ENCODE assay signal across 25 cellular contexts in the genomic region with DNA sequence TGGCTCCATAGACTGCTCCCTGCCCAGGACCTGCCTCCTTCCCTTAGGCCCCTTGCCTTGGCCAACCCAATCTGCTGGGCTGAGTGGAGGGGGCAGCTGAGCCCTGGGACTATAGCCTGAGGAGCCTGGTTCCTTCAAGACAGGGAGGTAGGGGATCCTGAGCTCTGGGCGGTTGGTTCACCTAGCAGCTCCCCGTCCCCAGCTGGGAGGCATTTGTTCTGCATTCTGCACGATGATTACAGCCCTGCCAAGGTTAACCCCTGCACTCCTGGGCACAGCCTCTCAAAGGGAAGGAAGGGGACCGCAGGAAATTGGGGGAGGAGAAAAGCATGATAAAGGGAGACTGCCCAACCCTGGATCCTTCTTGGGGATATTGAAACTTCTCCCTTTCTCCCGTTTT. TPM values are rescaled to one million over a fixed set of nuclear protein-coding genes. Genes with fewer than 3 reads are reported as not detected.
DNase-seq lines count a peak whose midpoint lies in the region; ATAC-seq, FAIRE-seq and TF ChIP-seq lines count a peak whose summit lies in the region.
"Had no signal": no experiment of that assay in that cellular context is flagged by ENCODE, and none has a peak within 500 bp of the region (broad histone marks: within the 10 kb centered on the region; RNA-seq: fewer than 3 reads in every experiment).

No MANE protein-coding gene starts in this region.

- no peak for TF ChIP-seq CTCF in HEK293 (tag by site-specific recombination; IDR thresholded peaks at IDR 0.05)
- TF ChIP-seq CTCF in H1 (IDR thresholded peaks at IDR 0.05; ENCODE audit: control extremely low read depth in 1 of 3, insufficient read depth in 1 of 3, low read depth in 1 of 3, low read length in 3 of 3) = no peak
- no peak for TF ChIP-seq CTCF in neural progenitor cell (IDR thresholded peaks at IDR 0.05)
- TF ChIP-seq CTCF in mucosa of descending colon (IDR thresholded peaks at IDR 0.05) = no peak

- no peak overlapping the region for H3K27ac ChIP-seq in BLaER1
- no peak overlapping the region for H3K27ac ChIP-seq in HEK293 (ENCODE audit: extremely low read depth, low read depth, low read length)
- no peak overlapping the region for H3K27ac ChIP-seq in H1 (ENCODE audit: low read depth, low read length)
- H3K27ac ChIP-seq in neural progenitor cell = no peak overlapping the region
- H3K27ac ChIP-seq: SJCRH30, upper lobe of right lung had no signal

- peaks cover 39% of the 10 kb centered on the region for H3K4me1 Mint-ChIP-seq in neural progenitor cell

- H2BK5ac ChIP-seq in H1 (ENCODE audit: low read depth, low read length) = no peak overlapping the region

- ATAC-seq in mucosa of descending colon (no peak), SK-N-SH treated with all-trans-retinoic acid at 6 μM for 48 hours (no peak)

- peaks cover 5% of the 10 kb centered on the region for H3K27me3 Mint-ChIP-seq in neural progenitor cell (ENCODE audit: insufficient read depth, low read depth)

- H2BK15ac ChIP-seq in H1 (ENCODE audit: low read length) = peak overlapping the region; percentile 100; the same call in 1 of the 2 replicates

- no peak overlapping the region for H4K5ac ChIP-seq in H1 (ENCODE audit: insufficient read length, low read depth, low read length)

- H3K23me2 ChIP-seq in H1 (ENCODE audit: low read depth, low read length) = peaks cover 20% of the 10 kb centered on the region

- H3K4me2 ChIP-seq in BLaER1 (0 out of 2 replicates have a peak overlapping the region, but pooled peaks have one; percentile 22), H1 (ENCODE audit: insufficient read depth in 1 of 2, low read depth in 2 of 2, low read length in 2 of 2) (peak overlapping the region; percentile 13 to 63; a peak in 3 of 4 replicates), neural progenitor cell (peak overlapping the region; percentile 66)

- H3K27me3 ChIP-seq in BLaER1 (peaks cover 55% of the 10 kb centered on the region), H1 (replicated peaks in 1 of 4; ENCODE audit: control insufficient read depth in 3 of 4, extremely low read depth in 1 of 4, insufficient read depth in 3 of 4, low read length in 3 of 4) (peaks cover 6 to 24% (median 16%) of the 10 kb centered on the region in 4 experiments; a peak in 6 of 7 replicates), neural progenitor cell (peaks cover 30% of the 10 kb centered on the region)
- H3K27me3 ChIP-seq: SJCRH30, upper lobe of right lung had no signal

- H3K9me3 Mint-ChIP-seq in neural progenitor cell = no peaks in the 10 kb centered on the region
- H3K9me3 Mint-ChIP-seq: activated naive CD8-positive, alpha-beta T cell treated with anti-CD3 and anti-CD28 coated beads, Interleukin-2, amount 10 ng/mL, durations not matched to agents 7 days and 5 days; CD8-positive, alpha-beta memory T cell; IgD-negative memory B cell; natural killer cell; stimulated activated naive B cell treated with anti-CD40 and anti-IgM and Interleukin-4, amounts not matched to agents 10 μg/mL and 1 μg/mL and 100 μg/mL, for 72 hours had no signal

- H3K36me3 ChIP-seq in BLaER1 = no peaks in the 10 kb centered on the region
- H3K36me3 ChIP-seq in HEK293 (ENCODE audit: control insufficient read depth in 2 of 2, insufficient read depth in 1 of 2, low read length in 2 of 2) = no peaks in the 10 kb centered on the region
- no peaks in the 10 kb centered on the region for H3K36me3 ChIP-seq in H1 (ENCODE audit: control insufficient read depth in 2 of 4, insufficient read depth in 4 of 4, low read length in 3 of 4)
- no peaks in the 10 kb centered on the region for H3K36me3 ChIP-seq in neural progenitor cell
- H3K36me3 ChIP-seq in mucosa of descending colon (ENCODE audit: low read depth) = no peaks in the 10 kb centered on the region
- H3K36me3 ChIP-seq: SJCRH30, upper lobe of right lung had no signal

- POLR2A ChIA-PET in HEK293 (lab: Yijun Ruan, JAX) = interaction anchor here (1.2 to 2.8 kb wide), 2 partner anchors 10 to 13 kb away, joined by 3 to 12 read pairs; no protein-coding TSS in a partner anchor
- POLR2A ChIA-PET in H1 (lab: Charles Lee; ENCODE audit: partially characterized antibody) = interaction anchor here (0.6 to 3.4 kb wide), 6 partner anchors 9 to 51 kb away, joined by 3 to 23 read pairs (median 3); no protein-coding TSS in a partner anchor

- H3K4me1 ChIP-seq in BLaER1 (peaks cover 27% of the 10 kb centered on the region), HEK293 (ENCODE audit: control insufficient read depth, insufficient read depth, low read length) (no peaks in the 10 kb centered on the region), H1 (replicated peaks in 1 of 4; ENCODE audit: control insufficient read depth in 3 of 4, insufficient read depth in 4 of 4, low read length in 3 of 4) (peaks cover 5 to 45% (median 22%) of the 10 kb centered on the region in 4 experiments), neural progenitor cell (peaks cover 43% of the 10 kb centered on the region), mucosa of descending colon (ENCODE audit: low read depth) (peaks cover 25% of the 10 kb centered on the region)

- no peak overlapping the region for H3K56ac ChIP-seq in H1 (replicated peaks; ENCODE audit: insufficient read length, low read depth, low read length)

- no peak for TF ChIP-seq POLR2A in H1 (IDR thresholded peaks at IDR 0.05; ENCODE audit: control extremely low read depth in 1 of 2, low read depth in 2 of 2, low read length in 2 of 2)

- no peak overlapping the region for H3K27ac Mint-ChIP-seq in neural progenitor cell
- H3K27ac Mint-ChIP-seq: activated naive CD8-positive, alpha-beta T cell treated with anti-CD3 and anti-CD28 coated beads, Interleukin-2, amount 10 ng/mL, durations not matched to agents 7 days and 5 days; CD8-positive, alpha-beta memory T cell; natural killer cell; stimulated activated naive B cell treated with anti-CD40 and anti-IgM and Interleukin-4, amounts not matched to agents 10 μg/mL and 1 μg/mL and 100 μg/mL, for 72 hours had no signal

- H4K91ac ChIP-seq in H1 (replicated peaks; ENCODE audit: insufficient read length, low read length) = no peak overlapping the region

- 0 out of 2 replicates have a peak overlapping the region, but pooled peaks have one; percentile 63 for H2BK12ac ChIP-seq in H1 (ENCODE audit: low read depth, low read length)

- 20% methylated on average over 5 of the region's 5 CpGs; no CpG with 5 or more reads in 1 of the 2 experiments for WGBS in H1 (ENCODE audit: extremely low coverage in 1 of 2, insufficient coverage in 1 of 2, insufficient read length in 1 of 2, insufficient replicate concordance in 2 of 2, low coverage in 1 of 2, low lambda C conversion rate in 2 of 2, missing lambda C conversion rate in 1 of 2), 2 experiments

- H2BK20ac ChIP-seq in H1 (ENCODE audit: low read length) = peak overlapping the region; percentile 86; the same call in 1 of the 2 replicates

- H3K79me2 ChIP-seq in H1 (ENCODE audit: control insufficient read depth in 1 of 2, insufficient read depth in 2 of 2, low read length in 2 of 2) = no peaks in the 10 kb centered on the region
- no peaks in the 10 kb centered on the region for H3K79me2 ChIP-seq in neural progenitor cell (ENCODE audit: low read depth)

- H2AK5ac ChIP-seq in H1 (ENCODE audit: low read depth, low read length) = no peak overlapping the region

- FAIRE-seq in H1 (lab: Jason Lieb, UNC) = no peak

- no peaks in the 10 kb centered on the region for H3K36me3 Mint-ChIP-seq in neural progenitor cell
- H3K36me3 Mint-ChIP-seq: activated naive CD8-positive, alpha-beta T cell treated with anti-CD3 and anti-CD28 coated beads, Interleukin-2, amount 10 ng/mL, durations not matched to agents 7 days and 5 days; CD8-positive, alpha-beta memory T cell; natural killer cell; stimulated activated naive B cell treated with anti-CD40 and anti-IgM and Interleukin-4, amounts not matched to agents 10 μg/mL and 1 μg/mL and 100 μg/mL, for 72 hours had no signal

- H2BK120ac ChIP-seq in H1 (replicated peaks; ENCODE audit: low read depth, low read length) = no peak overlapping the region

- TF ChIP-seq EP300 in H1 (IDR thresholded peaks at IDR 0.05; ENCODE audit: borderline replicate concordance in 1 of 2, low read depth in 2 of 2, low read length in 2 of 2) = no peak

- no peaks in the 10 kb centered on the region for H3K79me1 ChIP-seq in H1 (ENCODE audit: low read depth, low read length)

- H2AFZ ChIP-seq in H1 (ENCODE audit: low read length) (no peak overlapping the region), neural progenitor cell (replicated peaks) (no peak overlapping the region)

- intact Hi-C loops in mucosa of descending colon (cut with DNase I, micrococcal nuclease) = no loop called here

- H3K4me3 Mint-ChIP-seq in neural progenitor cell = peak overlapping the region; percentile 36
- H3K4me3 Mint-ChIP-seq: activated naive CD8-positive, alpha-beta T cell treated with anti-CD3 and anti-CD28 coated beads, Interleukin-2, amount 10 ng/mL, durations not matched to agents 7 days and 5 days; IgD-negative memory B cell; natural killer cell; stimulated activated naive B cell treated with anti-CD40 and anti-IgM and Interleukin-4, amounts not matched to agents 10 μg/mL and 1 μg/mL and 100 μg/mL, for 72 hours had no signal

- H4K20me1 ChIP-seq in BLaER1 = peaks cover 14% of the 10 kb centered on the region
- H4K20me1 ChIP-seq in H1 (replicated peaks in 1 of 2; ENCODE audit: control insufficient read depth in 1 of 2, insufficient read depth in 2 of 2, low read length in 2 of 2) = no peaks in the 10 kb centered on the region
- no peaks in the 10 kb centered on the region for H4K20me1 ChIP-seq in neural progenitor cell (ENCODE audit: low read depth)

- H3K4me3 ChIP-seq in BLaER1 (no peak overlapping the region), HEK293 (ENCODE audit: low read depth, low read length) (no peak overlapping the region), H1 (ENCODE audit: extremely low read depth in 1 of 4, insufficient read depth in 2 of 4, low read depth in 3 of 4, low read length in 4 of 4) (peak overlapping the region in 1 of 4 experiments; percentile 13; a peak in 2 of 8 replicates), neural progenitor cell (no peak overlapping the region), mucosa of descending colon (no peak overlapping the region)
- H3K4me3 ChIP-seq: dorsolateral prefrontal cortex, lung, SJCRH30, upper lobe of right lung had no signal

- 0 out of 4 replicates have a peak, but pooled peaks of 1 of the 2 experiments have one; percentile 1 for TF ChIP-seq RAD21 in H1 (IDR thresholded peaks at IDR 0.05 in 1 of 2, conservative IDR thresholded peaks at IDR 0.05 in 1 of 2; ENCODE audit: low read depth in 2 of 2, low read length in 2 of 2)

- DNase-seq in H1 (ENCODE audit: low read depth in 1 of 2, low spot score in 2 of 2) (peak in 1 of 2 experiments; percentile 61), neural progenitor cell (ENCODE audit: low spot score) (peak; percentile 54), NCI-H524 treated with DMSO at 0.1 percent for 48 hours (lab: John Stamatoyannopoulos, UW) (no peak), mucosa of descending colon (no peak), HCEC 1CT (no peak)
- DNase-seq: activated naive CD8-positive, alpha-beta T cell treated with anti-CD3 and anti-CD28 coated beads, Interleukin-2, amount 10 ng/mL, durations not matched to agents 7 days and 5 days; CD8-positive, alpha-beta memory T cell; DMS79 treated with DMSO at 0.1 percent for 48 hours; dorsolateral prefrontal cortex; GOT3; natural killer cell; NCI-H187 treated with DMSO at 0.1 percent for 48 hours; NCI-H524; SJCRH30; stimulated activated naive B cell treated with anti-CD40 and anti-IgM and Interleukin-4, amounts not matched to agents 10 μg/mL and 1 μg/mL and 100 μg/mL, for 72 hours; T-helper 2 cell; upper lobe of right lung had no signal

- H3K18ac ChIP-seq in H1 (ENCODE audit: extremely low read depth, low read length) = peak overlapping the region; percentile 34; the same call in 1 of the 2 replicates

- CTCF ChIA-PET in HEK293 (lab: Yijun Ruan, JAX) (interaction anchor here (0.6 to 4.8 kb wide), 8 partner anchors 10 to 509 kb away, joined by 3 to 36 read pairs (median 7); no protein-coding TSS in a partner anchor), H1 (lab: Charles Lee; ENCODE audit: partially characterized antibody) (interaction anchor here (0.7 to 39.4 kb wide), 7 partner anchors 10 to 86 kb away, joined by 3 to 1347 read pairs (median 4); no protein-coding TSS in a partner anchor)

- no peak overlapping the region for H3K4ac ChIP-seq in H1 (replicated peaks; ENCODE audit: insufficient read length, low read depth, low read length)

- no peak overlapping the region for H3K23ac ChIP-seq in H1 (ENCODE audit: insufficient read length)

- H3F3A ChIP-seq in neural progenitor cell (ENCODE audit: low read depth) = peaks cover 39% of the 10 kb centered on the region

- no peaks in the 10 kb centered on the region for H3K9me3 ChIP-seq in BLaER1
- H3K9me3 ChIP-seq in HEK293 (ENCODE audit: control insufficient read depth, insufficient read depth, low read depth, low read length) = no peaks in the 10 kb centered on the region
- H3K9me3 ChIP-seq in H1 (ENCODE audit: insufficient read depth in 2 of 2, low read depth in 1 of 2, low read length in 1 of 2) = no peaks in the 10 kb centered on the region
- H3K9me3 ChIP-seq in neural progenitor cell (ENCODE audit: low read depth) = no peaks in the 10 kb centered on the region
- H3K9me3 ChIP-seq in mucosa of descending colon = no peaks in the 10 kb centered on the region
- H3K9me3 ChIP-seq: SJCRH30, upper lobe of right lung had no signal

- H3K14ac ChIP-seq in H1 (ENCODE audit: insufficient read length) = no peak overlapping the region

- H3K9ac ChIP-seq in BLaER1 = no peak overlapping the region
- no peak overlapping the region for H3K9ac ChIP-seq in H1 (replicated peaks in 1 of 4; ENCODE audit: extremely low read depth in 1 of 4, low read depth in 3 of 4, low read length in 3 of 4)
- H3K9ac ChIP-seq in neural progenitor cell = no peak overlapping the region

- H4K8ac ChIP-seq in H1 (ENCODE audit: extremely low read depth, insufficient read depth, low read length) = no peak overlapping the region

RNA-seq across cellular contexts. Expression of a gene that starts 3.5 kb away (rescaled TPM):
- total RNA-seq in H1 (2021; fragmentation: NEBNext Ultra II Directional; extraction: Animal tissue kit (Norgen Biotek cat#: 25700)) = 10.1 and 11.2 TPM in 2 replicates
- 8.3 and 15.4 TPM in 2 replicates for polyA plus RNA-seq in H1 (2011; rRNA removed)
- polyA plus RNA-seq in H1 (2011; cell fraction: cytosol; rRNA removed) = 5.3 TPM
- 7.8 TPM for polyA plus RNA-seq in H1 (2011; cell fraction: nucleus; rRNA removed)
- polyA plus RNA-seq in H1 (2012, experiment 1 of 2) = 5.5 to 11.6 TPM (median 10.8 TPM) in 4 replicates
- 8.9 TPM for polyA plus RNA-seq in H1 (2012, experiment 2 of 2)
- 11.0 TPM for polyA plus RNA-seq in H1 (2013, experiment 1 of 2)
- 10.5 TPM for polyA plus RNA-seq in H1 (2013, experiment 2 of 2)
- 2.1 and 2.2 TPM in 2 replicates for polyA minus RNA-seq in H1 (2011; rRNA and poly(A)+ RNA removed)
- polyA minus RNA-seq in H1 (2011; cell fraction: cytosol; rRNA and poly(A)+ RNA removed) = 4.3 TPM
- polyA minus RNA-seq in H1 (2011; cell fraction: nucleus; rRNA and poly(A)+ RNA removed) = 5.1 TPM
- total RNA-seq in neural progenitor cell (ENCODE audit: low replicate concordance) (0.84 and 1.8 TPM in 2 replicates), mucosa of descending colon (10 to 100 TPM; 31.5 to 52.0 (median 48.2) TPM)
- total RNA-seq: OCI-LY7 had no signal
- polyA plus RNA-seq: CD8-positive, alpha-beta memory T cell had no signal

RNA-seq across cellular contexts. Expression of a gene that starts 23.1 kb away (rescaled TPM):
- not detected in 2 replicates for total RNA-seq in H1 (2021; fragmentation: NEBNext Ultra II Directional; extraction: Animal tissue kit (Norgen Biotek cat#: 25700))
- polyA plus RNA-seq in H1 (2011; rRNA removed) = not detected in 2 replicates
- not detected for polyA plus RNA-seq in H1 (2011; cell fraction: cytosol; rRNA removed)
- not detected for polyA plus RNA-seq in H1 (2011; cell fraction: nucleus; rRNA removed)
- polyA plus RNA-seq in H1 (2012, experiment 1 of 2) = not detected in 4 replicates
- polyA plus RNA-seq in H1 (2012, experiment 2 of 2) = not detected
- not detected for polyA plus RNA-seq in H1 (2013, experiment 1 of 2)
- not detected for polyA plus RNA-seq in H1 (2013, experiment 2 of 2)
- not detected in 2 replicates for polyA minus RNA-seq in H1 (2011; rRNA and poly(A)+ RNA removed)
- not detected for polyA minus RNA-seq in H1 (2011; cell fraction: cytosol; rRNA and poly(A)+ RNA removed)
- polyA minus RNA-seq in H1 (2011; cell fraction: nucleus; rRNA and poly(A)+ RNA removed) = not detected
- total RNA-seq in neural progenitor cell (ENCODE audit: low replicate concordance) (not detected in 2 replicates), mucosa of descending colon (10 to 100 TPM; 10.7 to 93.5 (median 23.1) TPM)
- total RNA-seq: activated naive CD8-positive, alpha-beta T cell treated with anti-CD3 and anti-CD28 coated beads, Interleukin-2, amount 10 ng/mL, durations not matched to agents 7 days and 5 days; CD8-positive, alpha-beta memory T cell; esophagus mucosa; SJCRH30 had no signal
- polyA plus RNA-seq: AG04450; CD8-positive, alpha-beta memory T cell had no signal

RNA-seq across cellular contexts. Expression of a gene that starts 37.5 kb away (rescaled TPM):
- 14.4 and 14.6 TPM in 2 replicates for total RNA-seq in H1 (2021; fragmentation: NEBNext Ultra II Directional; extraction: Animal tissue kit (Norgen Biotek cat#: 25700))
- 13.5 and 17.4 TPM in 2 replicates for polyA plus RNA-seq in H1 (2011; rRNA removed)
- 11.2 TPM for polyA plus RNA-seq in H1 (2011; cell fraction: cytosol; rRNA removed)
- polyA plus RNA-seq in H1 (2011; cell fraction: nucleus; rRNA removed) = 23.7 TPM
- polyA plus RNA-seq in H1 (2012, experiment 1 of 2) = 7.9 to 13.1 TPM (median 11.6 TPM) in 4 replicates
- polyA plus RNA-seq in H1 (2012, experiment 2 of 2) = 11.4 TPM
- 9.2 TPM for polyA plus RNA-seq in H1 (2013, experiment 1 of 2)
- polyA plus RNA-seq in H1 (2013, experiment 2 of 2) = 9.2 TPM
- polyA minus RNA-seq in H1 (2011; rRNA and poly(A)+ RNA removed) = 6.8 and 7.5 TPM in 2 replicates
- 11.4 TPM for polyA minus RNA-seq in H1 (2011; cell fraction: cytosol; rRNA and poly(A)+ RNA removed)
- polyA minus RNA-seq in H1 (2011; cell fraction: nucleus; rRNA and poly(A)+ RNA removed) = 5.0 TPM
- total RNA-seq in neural progenitor cell (ENCODE audit: low replicate concordance) = 1.5 and 6.2 TPM in 2 replicates
- 10 to 100 TPM; 43.3 to 74.1 (median 60.5) TPM for total RNA-seq in mucosa of descending colon
- polyA plus RNA-seq: IgD-negative memory B cell had no signal

RNA-seq across cellular contexts. Expression of a gene that starts 51.9 kb away (rescaled TPM):
- total RNA-seq in H1 (2021; fragmentation: NEBNext Ultra II Directional; extraction: Animal tissue kit (Norgen Biotek cat#: 25700)) = 46.5 and 49.3 TPM in 2 replicates
- polyA plus RNA-seq in H1 (2011; rRNA removed) = 57.2 and 81.0 TPM in 2 replicates
- polyA plus RNA-seq in H1 (2011; cell fraction: cytosol; rRNA removed) = 58.2 TPM
- polyA plus RNA-seq in H1 (2011; cell fraction: nucleus; rRNA removed) = 170 TPM
- 43.4 to 56.3 TPM (median 52.3 TPM) in 4 replicates for polyA plus RNA-seq in H1 (2012, experiment 1 of 2)
- polyA plus RNA-seq in H1 (2012, experiment 2 of 2) = 38.5 TPM
- polyA plus RNA-seq in H1 (2013, experiment 1 of 2) = 31.2 TPM
- polyA plus RNA-seq in H1 (2013, experiment 2 of 2) = 28.6 TPM
- polyA minus RNA-seq in H1 (2011; rRNA and poly(A)+ RNA removed) = 25.7 and 39.1 TPM in 2 replicates
- 36.0 TPM for polyA minus RNA-seq in H1 (2011; cell fraction: cytosol; rRNA and poly(A)+ RNA removed)
- polyA minus RNA-seq in H1 (2011; cell fraction: nucleus; rRNA and poly(A)+ RNA removed) = 64.4 TPM
- total RNA-seq in neural progenitor cell (ENCODE audit: low replicate concordance) (62.3 and 71.7 TPM in 2 replicates), mucosa of descending colon (10 to 100 TPM; 70.4 to 79.0 (median 74.3) TPM)

Comparison
In these comparisons a context has a peak if more than half of its experiments do, and no peak if none do; other contexts are left out.
1. RNA of a gene that starts 23.1 kb away (total RNA-seq): 10.7 to 93.5 TPM in mucosa of descending colon; not detected in H1 and not detected in neural progenitor cell; every median in the first group is over 10 times any median in the second.
2. Peak in every context shown above with its lines, with median percentiles within 50 percentile points of each other: H3K4me2 ChIP-seq.